ENCODE assay signal across 1 cellular context in the genomic region with DNA sequence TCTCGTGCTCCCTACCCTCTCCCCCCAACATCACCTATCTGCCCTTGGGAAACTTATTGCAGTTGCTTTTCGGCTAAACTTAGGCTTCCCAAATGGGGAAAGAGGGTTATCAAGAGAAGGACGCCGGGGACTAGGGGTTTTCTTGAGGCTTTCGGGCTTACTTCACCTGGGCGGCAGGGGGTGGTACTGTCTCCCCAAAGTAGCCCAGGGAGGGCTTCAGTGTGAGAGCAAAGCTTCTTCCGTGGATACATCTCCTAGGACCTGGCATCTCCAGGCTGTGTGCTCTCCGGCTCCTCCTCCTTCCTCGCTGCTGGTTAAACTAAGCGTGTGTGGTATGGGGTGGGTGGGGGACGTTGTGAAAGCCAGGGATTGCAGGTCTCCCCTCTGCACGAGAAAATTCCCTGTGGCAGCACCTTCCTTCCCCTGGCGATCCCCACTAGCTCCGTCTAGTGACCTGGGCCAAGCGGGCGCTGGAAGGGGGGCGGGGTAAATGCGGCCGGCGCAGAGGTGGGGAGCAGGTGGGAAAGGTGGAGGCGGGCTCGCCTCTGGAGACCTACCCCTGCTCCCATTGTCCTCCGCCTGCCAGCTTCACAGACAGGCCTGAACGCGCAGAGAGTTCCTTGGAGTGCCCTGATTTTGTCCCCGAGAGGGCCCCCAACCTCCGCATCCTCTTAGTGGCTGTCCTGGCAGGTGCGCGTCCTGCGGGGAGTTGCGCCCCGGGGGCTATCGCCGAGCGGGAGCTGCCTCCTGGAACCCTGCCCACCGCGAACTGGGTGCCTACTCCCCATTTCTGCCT.
TF ChIP-seq lines count a peak whose summit lies in the region.

No MANE protein-coding gene starts in this region.

TF ChIP-seq in GM12878, 131 proteins besides CTCF, POLR2A, EP300 and RAD21:
- TF ChIP-seq NFXL1 (IDR thresholded peaks at IDR 0.05; ENCODE audit: borderline replicate concordance) = no peak
TF ChIP-seq in GM12878: peak in this region for 0.
